In genomic region chr16:22161999-22162657, GRCh38 we compare ENCODE assay signal across 8 cellular contexts.
DNase-seq lines count a peak whose midpoint lies in the region; ATAC-seq lines count a peak whose summit lies in the region.

TSS of gene SDR42E2 (plus strand) at chr16:22162506. CDS start at chr16:22165583, 3,077 bp downstream.

- peak within 1 kb of the TSS; percentile 21 for H3K4me3 Mint-ChIP-seq in stimulated activated naive CD8-positive, alpha-beta T cell treated with anti-CD3 and anti-CD28 coated beads, Interleukin-15, Interleukin-2, amounts not matched to agents 100 ng/mL and 50 ng/mL, for 24 hours

- peaks cover 6% of the 10 kb centered on the region for H3K9me3 Mint-ChIP-seq in stimulated activated naive CD8-positive, alpha-beta T cell treated with anti-CD3 and anti-CD28 coated beads, Interleukin-15, Interleukin-2, amounts not matched to agents 100 ng/mL and 50 ng/mL, for 24 hours

- H3K4me1 Mint-ChIP-seq in stimulated activated naive CD8-positive, alpha-beta T cell treated with anti-CD3 and anti-CD28 coated beads, Interleukin-15, Interleukin-2, amounts not matched to agents 100 ng/mL and 50 ng/mL, for 24 hours (ENCODE audit: low read depth) = peaks cover 5% of the 10 kb centered on the region

- peak; percentile 7 for DNase-seq in NCI-H1436 (lab: John Stamatoyannopoulos, UW)
- DNase-seq in NCI-H1436 treated with DMSO at 0.1 percent for 48 hours (lab: John Stamatoyannopoulos, UW) = no peak
- peak; percentile 41 for DNase-seq in activated T-cell treated with anti-CD3 and anti-CD28 coated beads for 4 hours
- DNase-seq in islet precursor cell = peak; percentile 70
- DNase-seq in inferior parietal cortex (ENCODE audit: extremely low spot score) = no peak
- no peak for DNase-seq in NCI-H2081 treated with DMSO at 0.1 percent for 48 hours (lab: John Stamatoyannopoulos, UW)

- peaks cover 14% of the 10 kb centered on the region for H3K27me3 Mint-ChIP-seq in stimulated activated naive CD8-positive, alpha-beta T cell treated with anti-CD3 and anti-CD28 coated beads, Interleukin-15, Interleukin-2, amounts not matched to agents 100 ng/mL and 50 ng/mL, for 24 hours

- H3K36me3 Mint-ChIP-seq in stimulated activated naive CD8-positive, alpha-beta T cell treated with anti-CD3 and anti-CD28 coated beads, Interleukin-15, Interleukin-2, amounts not matched to agents 100 ng/mL and 50 ng/mL, for 24 hours (ENCODE audit: low read depth) = no peaks in the 10 kb centered on the region

- no peak for ATAC-seq in GM19324 (IDR thresholded peaks at IDR 0.05; ENCODE audit: low FRiP score, unreplicated experiment)

- no peak within 1 kb of the TSS for H3K27ac Mint-ChIP-seq in stimulated activated naive CD8-positive, alpha-beta T cell treated with anti-CD3 and anti-CD28 coated beads, Interleukin-15, Interleukin-2, amounts not matched to agents 100 ng/mL and 50 ng/mL, for 24 hours

Comparison
In these comparisons a context has a peak if more than half of its experiments do, and no peak if none do; other contexts are left out.
1. DNase-seq: peak in NCI-H1436 (single experiment), activated T-cell treated with anti-CD3 and anti-CD28 coated beads for 4 hours (single experiment) and islet precursor cell (single experiment); none in NCI-H1436 treated with DMSO at 0.1 percent for 48 hours (single experiment), inferior parietal cortex (single experiment) and NCI-H2081 treated with DMSO at 0.1 percent for 48 hours (single experiment).